ENCODE assay signal across 9 cellular contexts in the genomic region with DNA sequence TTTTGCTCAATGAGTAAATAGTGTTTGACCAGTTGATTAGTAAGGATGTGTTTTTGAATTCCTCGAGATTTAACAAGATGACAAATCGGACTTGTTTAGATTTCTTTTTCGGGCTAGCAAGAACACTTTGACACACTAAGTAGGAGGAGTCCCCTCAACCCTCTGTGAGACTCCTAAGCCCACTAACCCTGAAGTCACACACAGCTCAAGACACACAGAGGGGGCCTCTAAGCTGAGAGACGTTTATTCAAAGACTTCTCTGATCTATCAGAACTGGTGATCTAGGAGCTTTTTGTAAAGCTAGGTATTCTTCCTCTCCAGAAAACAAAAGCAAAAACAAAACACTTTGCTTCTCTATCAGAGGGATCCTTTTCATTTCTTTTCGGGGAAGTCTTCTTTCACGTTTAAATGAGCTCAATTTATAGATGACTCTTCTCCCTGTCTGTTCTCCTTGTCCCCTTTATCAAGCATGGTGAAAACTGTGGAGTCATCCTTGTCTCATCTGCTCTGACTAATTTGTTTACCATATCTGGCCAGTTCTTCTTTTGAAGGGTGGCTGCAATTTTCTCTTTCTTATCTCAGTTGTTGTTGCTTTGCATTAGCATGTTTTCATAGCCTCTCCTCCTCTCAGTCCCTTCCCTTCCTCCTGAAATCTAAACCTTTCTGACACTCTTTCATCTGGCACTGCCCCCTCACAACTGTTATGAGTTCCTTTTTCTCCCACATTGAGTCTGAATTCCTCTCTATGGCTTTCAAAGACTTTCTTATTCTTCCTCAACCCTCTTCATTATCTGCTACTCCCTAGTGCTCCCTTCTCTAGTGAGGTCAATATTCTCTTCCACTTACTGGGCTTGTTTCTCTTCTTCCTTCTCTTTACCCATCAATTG.
DNase-seq lines count a peak whose midpoint lies in the region; ATAC-seq, FAIRE-seq and TF ChIP-seq lines count a peak whose summit lies in the region.
"Had no signal": no experiment of that assay in that cellular context is flagged by ENCODE, and none has a peak within 500 bp of the region (broad histone marks: within the 10 kb centered on the region; RNA-seq: fewer than 3 reads in every experiment).

No MANE protein-coding gene starts in this region.

- TF ChIP-seq POLR2A in GM12891 (IDR thresholded peaks at IDR 0.05; ENCODE audit: low read depth, low read length), result no peak

- no peak overlapping the region for H3K4me3 ChIP-seq in astrocyte of the spinal cord (ENCODE audit: low read depth, low read length)

- H3K4me3 Mint-ChIP-seq in IgD-negative memory B cell, result peak overlapping the region in 2 of 4 donors; percentile 25 to 30
- peak overlapping the region; percentile 3 for H3K4me3 Mint-ChIP-seq in nephron progenitor cell
- H3K4me3 Mint-ChIP-seq: memory B cell had no signal

- ATAC-seq in GM19035 (IDR thresholded peaks at IDR 0.05; ENCODE audit: unreplicated experiment) (no peak), left lobe of liver (no peak)

- DNase-seq in GM12891 (ENCODE audit: insufficient read length, low spot score), result no peak
- peak; percentile 55 for DNase-seq in astrocyte of the spinal cord (ENCODE audit: low read depth, low spot score)
- no peak for DNase-seq in nephron progenitor cell
- DNase-seq in NAMALWA (ENCODE audit: low spot score), result no peak
- no peak for DNase-seq in NCI-H345 treated with DMSO at 0.1 percent for 48 hours (lab: John Stamatoyannopoulos, UW; ENCODE audit: unreplicated experiment)
- no peak for DNase-seq in left lobe of liver (ENCODE audit: low spot score)

- H3K36me3 Mint-ChIP-seq in IgD-negative memory B cell (no peaks in the 10 kb centered on the region), nephron progenitor cell (ENCODE audit: low read depth) (no peaks in the 10 kb centered on the region)
- H3K36me3 Mint-ChIP-seq: memory B cell had no signal

- H3K4me1 Mint-ChIP-seq in IgD-negative memory B cell (peaks cover 0 to 3% (median 2%) of the 10 kb centered on the region in 3 donors), nephron progenitor cell (peaks cover 34% of the 10 kb centered on the region)
- H3K4me1 Mint-ChIP-seq: memory B cell had no signal

- TF ChIP-seq CTCF in astrocyte of the spinal cord (IDR thresholded peaks at IDR 0.05; ENCODE audit: low read depth, low read length), result no peak
- no peak for TF ChIP-seq CTCF in nephron progenitor cell (IDR thresholded peaks at IDR 0.05)

- no peaks in the 10 kb centered on the region for H3K9me3 Mint-ChIP-seq in IgD-negative memory B cell
- H3K9me3 Mint-ChIP-seq in nephron progenitor cell, result peaks cover 5% of the 10 kb centered on the region
- H3K9me3 Mint-ChIP-seq: memory B cell had no signal

- peak overlapping the region in 2 of 3 donors; percentile 0 to 6 for H3K27ac Mint-ChIP-seq in IgD-negative memory B cell
- peak overlapping the region; percentile 59 for H3K27ac Mint-ChIP-seq in nephron progenitor cell
- H3K27ac Mint-ChIP-seq: memory B cell had no signal

- H3K27me3 Mint-ChIP-seq in IgD-negative memory B cell (peaks cover 6% of the 10 kb centered on the region), nephron progenitor cell (ENCODE audit: low read depth, poor library complexity) (peaks cover 2% of the 10 kb centered on the region)

- no peak for FAIRE-seq in GM12891 (lab: Jason Lieb, UNC)

- in situ Hi-C loops in astrocyte of the spinal cord (cut with HindIII; ENCODE audit: low sequenced_read_pairs), result no loop called here

TF ChIP-seq in GM12891, 5 proteins besides CTCF, POLR2A, EP300 and RAD21:
- TF ChIP-seq POU2F2 (IDR thresholded peaks at IDR 0.05; ENCODE audit: low read depth, low read length) (0 out of 2 replicates have a peak, but pooled peaks have one; percentile 19), POLR2AphosphoS5 (IDR thresholded peaks at IDR 0.05; ENCODE audit: low read depth, low read length) (no peak), SPI1 (IDR thresholded peaks at IDR 0.05; ENCODE audit: low read depth, low read length) (peak; percentile 58), TAF1 (IDR thresholded peaks at IDR 0.05; ENCODE audit: low read depth, low read length) (no peak), PAX5 (IDR thresholded peaks at IDR 0.05; ENCODE audit: insufficient read depth, low read length, severe bottlenecking) (no peak)
